ENCODE assay signal across 25 cellular contexts in genomic region chr4:712916-713632, GRCh38. TPM values are rescaled to one million over a fixed set of nuclear protein-coding genes. Genes with fewer than 3 reads are reported as not detected.
"Had no signal": no experiment of that assay in that cellular context is flagged by ENCODE, and none has a peak within 500 bp of the region (broad histone marks: within the 10 kb centered on the region; RNA-seq: fewer than 3 reads in every experiment).

No MANE protein-coding gene starts in this region.

- H3K9me3 ChIP-seq: pancreas, psoas muscle, upper lobe of left lung had no signal

- H3K36me3 Mint-ChIP-seq: activated CD4-positive, alpha-beta memory T cell treated with anti-CD3 and anti-CD28 coated beads for 36 hours had no signal

- H3K27me3 ChIP-seq: brain microvascular endothelial cell, pancreas, upper lobe of left lung had no signal

- H3K9me3 Mint-ChIP-seq: activated CD4-positive, alpha-beta memory T cell treated with anti-CD3 and anti-CD28 coated beads for 36 hours; activated CD4-positive, alpha-beta T cell treated with anti-CD3 and anti-CD28 coated beads, Interleukin-2, amount 10 ng/mL, durations not matched to agents 24 days and 14 days; activated T-helper 1 cell treated with anti-CD3 and anti-CD28 coated beads, Interleukin-12 subunit alpha, Interleukin-12 subunit beta, Interleukin-2, Interleukin-4 antibody, amounts not matched to agents 30 ng/mL and 10 ng/mL and 1 ng/mL, durations not matched to agents 14 hours and 24 hours and 36 hours; stimulated activated naive CD8-positive, alpha-beta T cell treated with anti-CD3 and anti-CD28 coated beads, Interleukin-15, Interleukin-2, amounts not matched to agents 100 ng/mL and 50 ng/mL, for 24 hours had no signal

- H3K27ac Mint-ChIP-seq: activated CD4-positive, alpha-beta memory T cell treated with anti-CD3 and anti-CD28 coated beads for 36 hours; activated CD4-positive, alpha-beta T cell treated with anti-CD3 and anti-CD28 coated beads, Interleukin-2, amount 10 ng/mL, durations not matched to agents 24 days and 14 days; activated T-helper 1 cell treated with anti-CD3 and anti-CD28 coated beads, Interleukin-12 subunit alpha, Interleukin-12 subunit beta, Interleukin-2, Interleukin-4 antibody, amounts not matched to agents 30 ng/mL and 10 ng/mL and 1 ng/mL, durations not matched to agents 14 hours and 24 hours and 36 hours; stimulated activated naive CD8-positive, alpha-beta T cell treated with anti-CD3 and anti-CD28 coated beads, Interleukin-15, Interleukin-2, amounts not matched to agents 100 ng/mL and 50 ng/mL, for 24 hours had no signal

- H3K36me3 ChIP-seq: pancreas had no signal

- DNase-seq: activated CD4-positive, alpha-beta memory T cell treated with anti-CD3 and anti-CD28 coated beads for 36 hours; activated CD4-positive, alpha-beta T cell treated with anti-CD3 and anti-CD28 coated beads, Interleukin-2, amount 10 ng/mL, durations not matched to agents 24 days and 14 days; activated CD4-positive, CD25-positive, alpha-beta regulatory T cell treated with anti-CD3 and anti-CD28 coated beads, Interleukin-2, amount 50 U/mL, for 72 hours; activated CD8-positive, alpha-beta memory T cell treated with anti-CD3 and anti-CD28 coated beads, Interleukin-2, amount 50 U/mL, for 4 hours; activated gamma-delta T cell treated with Interleukin-2 at 50 U/mL for 16 hours; activated naive CD4-positive, alpha-beta T cell treated with anti-CD3 and anti-CD28 coated beads, Interleukin-2, amount 50 U/mL, for 16 hours; activated T-cell treated with anti-CD3 and anti-CD28 coated beads, Interleukin-2, amount 50 U/mL, for 1 hour; amniotic stem cell; brain microvascular endothelial cell; foreskin fibroblast; head of caudate nucleus; hippocampal formation; nucleus accumbens; psoas muscle; stimulated activated CD4-positive, alpha-beta T cell treated with anti-CD3 and anti-CD28 coated beads, Interleukin-15, amount 100 ng/mL, for 24 hours; stimulated activated CD4-positive, alpha-beta T cell treated with anti-CD3 and anti-CD28 coated beads, Interleukin-2, amount 100 ng/mL, for 24 hours; substantia nigra; T-helper 2 cell had no signal

- H3K27me3 Mint-ChIP-seq: activated CD4-positive, alpha-beta memory T cell treated with anti-CD3 and anti-CD28 coated beads for 36 hours; activated CD4-positive, alpha-beta T cell treated with anti-CD3 and anti-CD28 coated beads, Interleukin-2, amount 10 ng/mL, durations not matched to agents 24 days and 14 days; stimulated activated naive CD8-positive, alpha-beta T cell treated with anti-CD3 and anti-CD28 coated beads, Interleukin-15, Interleukin-2, amounts not matched to agents 100 ng/mL and 50 ng/mL, for 24 hours had no signal

- ATAC-seq: left lobe of liver, pancreas, psoas muscle had no signal

- H3K27ac ChIP-seq: brain microvascular endothelial cell, pancreas, psoas muscle, upper lobe of left lung had no signal

- H3K4me3 ChIP-seq: lung, pancreas, psoas muscle, upper lobe of left lung had no signal

- H3K4me3 Mint-ChIP-seq: activated CD4-positive, alpha-beta memory T cell treated with anti-CD3 and anti-CD28 coated beads for 36 hours; activated CD4-positive, alpha-beta T cell treated with anti-CD3 and anti-CD28 coated beads, Interleukin-2, amount 10 ng/mL, durations not matched to agents 24 days and 14 days; activated T-helper 1 cell treated with anti-CD3 and anti-CD28 coated beads, Interleukin-12 subunit alpha, Interleukin-12 subunit beta, Interleukin-2, Interleukin-4 antibody, amounts not matched to agents 30 ng/mL and 10 ng/mL and 1 ng/mL, durations not matched to agents 14 hours and 24 hours and 36 hours; stimulated activated naive CD8-positive, alpha-beta T cell treated with anti-CD3 and anti-CD28 coated beads, Interleukin-15, Interleukin-2, amounts not matched to agents 100 ng/mL and 50 ng/mL, for 24 hours had no signal

RNA-seq across cellular contexts. Expression of gene SLC49A3, which starts 24.1 kb away (rescaled TPM):
- polyA plus RNA-seq: neural cell had no signal
